7 cellular contexts compared by ENCODE assay signal in the genomic region with DNA sequence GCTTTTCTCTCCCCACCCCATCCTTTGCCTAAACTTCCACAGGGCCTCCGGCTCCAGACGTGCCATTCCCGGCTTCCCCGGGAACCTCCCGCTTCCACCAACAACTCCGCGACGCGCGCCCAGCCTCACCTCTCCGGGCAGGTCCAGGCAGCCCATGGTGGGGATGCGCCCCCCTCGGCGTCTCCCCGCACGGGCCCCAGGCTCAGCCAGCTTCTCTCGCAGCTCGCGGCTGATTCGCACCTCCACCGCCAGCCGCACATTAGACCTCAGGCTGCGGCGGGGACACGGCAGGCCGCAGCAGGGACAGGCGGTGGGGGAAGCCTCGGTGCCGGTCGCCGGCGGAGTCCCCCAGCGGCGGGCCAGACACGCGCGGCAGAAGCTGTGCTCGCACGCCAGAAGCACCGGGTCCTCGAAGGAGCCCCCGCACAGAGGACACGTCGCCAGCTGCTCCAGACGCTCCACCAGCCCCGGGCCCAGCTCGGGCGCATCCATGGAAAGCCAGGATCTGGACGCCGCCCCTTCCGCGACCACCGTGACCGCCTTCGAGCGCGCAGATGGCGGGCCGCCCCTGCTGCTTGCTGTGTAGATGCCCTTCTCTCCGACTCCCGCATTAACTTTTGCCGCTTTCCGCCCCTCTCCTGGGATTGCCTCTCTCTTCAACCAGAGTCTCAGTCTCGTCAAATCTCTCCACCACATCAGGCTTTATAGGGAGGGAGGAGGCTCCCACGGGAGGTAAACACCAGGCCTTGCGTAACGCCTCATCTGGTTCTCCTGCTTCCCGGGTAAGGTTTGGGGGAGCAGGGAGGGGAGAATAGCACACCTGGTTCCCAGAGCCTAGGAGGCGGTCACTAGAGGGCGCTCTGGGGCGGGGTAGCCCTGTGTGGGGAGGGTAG. TPM values are rescaled to one million over a fixed set of nuclear protein-coding genes. Genes with fewer than 3 reads are reported as not detected.
DNase-seq lines count a peak whose midpoint lies in the region; ATAC-seq, FAIRE-seq and TF ChIP-seq lines count a peak whose summit lies in the region.

TSS of gene RNF39 (minus strand) at position 676 of the 893 bp plus-strand sequence. CDS start at position 492, 184 bp downstream.

- H3K36me3 ChIP-seq in Peyer's patch: no peaks in the 10 kb centered on the region
- no peaks in the 10 kb centered on the region for H3K36me3 ChIP-seq in endothelial cell of umbilical vein (ENCODE audit: control insufficient read depth in 2 of 2, extremely low read depth in 1 of 2, insufficient read depth in 2 of 2, low read length in 2 of 2)

- H3K4me1 ChIP-seq in Peyer's patch (peaks cover 4 to 29% (median 13%) of the 10 kb centered on the region in 4 donors), endothelial cell of umbilical vein (ENCODE audit: control insufficient read depth, extremely low read depth, insufficient read depth, low read length) (peaks cover 3% of the 10 kb centered on the region)

- H3K27me3 ChIP-seq in Peyer's patch: peaks cover 0 to 24% of the 10 kb centered on the region in 2 donors
- peaks cover 82 to 98% of the 10 kb centered on the region in 2 experiments for H3K27me3 ChIP-seq in endothelial cell of umbilical vein (ENCODE audit: control insufficient read depth in 2 of 2, insufficient read depth in 2 of 2, low read length in 2 of 2)

- in situ Hi-C loops in GM13976 (cut with MboI; ENCODE audit: low sequenced_read_pairs, unreplicated experiment): no loop called here

- no peak within 1 kb of the TSS for H3K9ac ChIP-seq in endothelial cell of umbilical vein (replicated peaks; ENCODE audit: extremely low read depth, insufficient read depth, low read length)

- H3K4me3 ChIP-seq in Peyer's patch: peak within 1 kb of the TSS in 3 of 4 donors; percentile 3 to 50 (median 39)
- no peak within 1 kb of the TSS for H3K4me3 ChIP-seq in endothelial cell of umbilical vein (replicated peaks in 1 of 3; ENCODE audit: insufficient read depth in 1 of 3, low read depth in 1 of 3, low read length in 3 of 3)

- H3K27ac ChIP-seq in Peyer's patch: peak within 1 kb of the TSS in 1 of 4 donors; percentile 3
- H3K27ac ChIP-seq in endothelial cell of umbilical vein (ENCODE audit: insufficient read depth, low read depth, low read length): no peak within 1 kb of the TSS

- CTCF ChIA-PET in endothelial cell of umbilical vein (lab: Charles Lee): interaction anchor here (1.3 to 2.0 kb wide), 2 partner anchors 14 to 27 kb away, joined by 5 to 6 read pairs; partner anchors contain the start of gene POLR1H

- POLR2A ChIA-PET in endothelial cell of umbilical vein (lab: Charles Lee): no interaction called here

- no peaks in the 10 kb centered on the region for H3K9me1 ChIP-seq in endothelial cell of umbilical vein (replicated peaks; ENCODE audit: control insufficient read depth, extremely low read depth, insufficient read depth, low read length)

- peak; percentile 44 for DNase-seq in GM13976 (ENCODE audit: low spot score)
- peak in 1 of 3 donors; percentile 58 for DNase-seq in Peyer's patch
- DNase-seq in endothelial cell of umbilical vein (ENCODE audit: low read depth, low spot score): no peak
- no peak for DNase-seq in omental fat pad (ENCODE audit: low spot score)
- no peak for DNase-seq in activated effector memory CD4-positive, alpha-beta T cell treated with Interleukin-2 at 50 U/mL for 16 hours
- DNase-seq in globus pallidus (ENCODE audit: low spot score): no peak
- DNase-seq in activated CD4-positive, CD25-positive, alpha-beta regulatory T cell treated with anti-CD3 and anti-CD28 coated beads, Interleukin-2, amount 50 U/mL, for 72 hours: no peak

- no peaks in the 10 kb centered on the region for H3K79me2 ChIP-seq in endothelial cell of umbilical vein (ENCODE audit: control insufficient read depth, insufficient read depth, low read length)

- ATAC-seq in omental fat pad (ENCODE audit: low FRiP score): peak; percentile 54

- no peak for TF ChIP-seq POLR2A in Peyer's patch (IDR thresholded peaks at IDR 0.05)
- TF ChIP-seq POLR2A in endothelial cell of umbilical vein (IDR thresholded peaks at IDR 0.05; ENCODE audit: low read depth, low read length): no peak

- no peaks in the 10 kb centered on the region for H4K20me1 ChIP-seq in endothelial cell of umbilical vein (replicated peaks; ENCODE audit: control insufficient read depth, extremely low read depth, insufficient read depth, low read length)

- no peak within 1 kb of the TSS for H3K4me2 ChIP-seq in endothelial cell of umbilical vein (ENCODE audit: insufficient read depth, low read length)

- H3K9me3 ChIP-seq in Peyer's patch (no peaks in the 10 kb centered on the region), endothelial cell of umbilical vein (replicated peaks; ENCODE audit: control insufficient read depth, insufficient read depth, low read length) (no peaks in the 10 kb centered on the region)

- BruUV-seq in endothelial cell of umbilical vein (replicated peaks; lab: Mats Ljungman, UMichigan): no TSS peak

- FAIRE-seq in endothelial cell of umbilical vein (lab: Jason Lieb, UNC): no peak

- intact Hi-C loops in endothelial cell of umbilical vein (cut with micrococcal nuclease): no loop called here

- TF ChIP-seq CTCF in GM13976 (IDR thresholded peaks at IDR 0.05; ENCODE audit: borderline replicate concordance, control extremely low read depth, extremely low read depth, insufficient read depth, missing control alignments): peak; percentile 10
- peak in 4 of 6 experiments; percentile 16 to 38 (median 28) for TF ChIP-seq CTCF in Peyer's patch (IDR thresholded peaks at IDR 0.05)
- TF ChIP-seq CTCF in endothelial cell of umbilical vein (IDR thresholded peaks at IDR 0.05; ENCODE audit: extremely low read depth in 1 of 2, insufficient read depth in 1 of 2, low read depth in 1 of 2, low read length in 2 of 2): peak; percentile 6 to 37
- no peak for TF ChIP-seq CTCF in omental fat pad (IDR thresholded peaks at IDR 0.05)

- dilution Hi-C loops in endothelial cell of umbilical vein (cut with MboI; ENCODE audit: extremely low pct_ligation_motif_present, low sequenced_read_pairs): no loop called here

- H2AFZ ChIP-seq in endothelial cell of umbilical vein (ENCODE audit: low read depth, low read length): no peak within 1 kb of the TSS

TF ChIP-seq in endothelial cell of umbilical vein, 7 proteins besides CTCF, POLR2A, EP300 and RAD21:
- TF ChIP-seq FOS (IDR thresholded peaks at IDR 0.05; ENCODE audit: borderline replicate concordance, insufficient read depth, low read length) (no peak), EZH2 (IDR thresholded peaks at IDR 0.05; ENCODE audit: borderline replicate concordance, low read depth, low read length, severe bottlenecking) (peak; percentile 96)

RNA-seq across cellular contexts. Expression of gene RNF39, which starts in this region (rescaled TPM):
- total RNA-seq in Peyer's patch: under 1 TPM in 1 of 4 donors, not detected in 3; 0.80 TPM
- total RNA-seq in endothelial cell of umbilical vein: not detected in 2 replicates
- not detected in 2 replicates for polyA plus RNA-seq in endothelial cell of umbilical vein
- polyA plus RNA-seq in endothelial cell of umbilical vein (2011; cell fraction: cytosol; rRNA removed): not detected in 2 replicates
- not detected in 2 replicates for polyA plus RNA-seq in endothelial cell of umbilical vein (2011; cell fraction: nucleus; rRNA removed)
- 0.36 and 0.48 TPM in 2 replicates for polyA plus RNA-seq in endothelial cell of umbilical vein (2012)
- not detected in 2 replicates for polyA minus RNA-seq in endothelial cell of umbilical vein
- polyA minus RNA-seq in endothelial cell of umbilical vein (2011; cell fraction: cytosol; rRNA and poly(A)+ RNA removed): not detected
- not detected in 2 replicates for polyA minus RNA-seq in endothelial cell of umbilical vein (2011; cell fraction: nucleus; rRNA and poly(A)+ RNA removed)
- 1 to 10 TPM in 1 of 4 donors, under 1 TPM in 3; 0.36 to 1.7 (median 0.71) TPM for total RNA-seq in omental fat pad

Comparison
In these comparisons a context has a peak if more than half of its experiments do, and no peak if none do; other contexts are left out.
1. CTCF ChIP-seq: peak in GM13976 (single experiment), Peyer's patch (4 of 6) and endothelial cell of umbilical vein (2 of 2); none in omental fat pad (0 of 3).
2. H3K4me3 ChIP-seq: peak in Peyer's patch (3 of 4); none in endothelial cell of umbilical vein (0 of 3).